In the genomic region with DNA sequence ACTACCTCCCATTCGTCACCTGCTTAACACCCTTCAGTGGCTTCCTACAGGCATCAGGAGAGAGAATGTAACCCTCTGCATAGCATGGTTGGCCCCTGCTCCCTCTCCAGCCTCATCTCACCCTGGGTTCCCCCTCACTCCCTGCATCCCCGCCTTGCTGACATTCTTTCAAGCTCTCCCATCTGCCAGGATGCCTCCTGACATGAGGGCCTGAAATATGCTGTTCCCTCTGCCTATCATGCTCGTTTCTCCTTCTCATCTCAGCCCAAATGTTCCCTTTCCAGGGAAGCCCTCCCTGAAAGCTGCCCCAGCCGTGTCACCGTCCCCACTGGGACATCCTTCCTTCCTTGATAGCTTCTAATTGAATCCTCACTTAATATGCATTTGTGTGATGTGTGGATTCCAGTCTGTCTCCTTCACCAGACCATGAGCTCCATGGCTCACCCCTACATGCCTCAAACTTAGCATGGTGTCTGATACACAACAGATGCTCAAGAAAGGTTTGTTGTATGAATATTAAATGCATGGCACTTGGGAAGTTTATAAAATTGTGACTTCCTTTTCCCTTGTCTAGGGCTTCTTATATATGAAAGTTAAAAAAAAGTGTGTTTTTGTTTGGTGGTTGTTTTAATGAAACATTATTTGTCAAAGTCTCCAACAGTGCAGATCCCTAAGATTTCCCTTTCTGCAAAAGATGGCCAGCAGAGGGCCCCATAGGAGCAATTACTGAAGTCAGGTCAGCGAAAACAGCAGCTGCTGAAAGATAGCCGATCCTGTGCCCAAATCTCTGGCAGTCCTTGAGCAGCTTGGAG, we compare ENCODE assay signal across 8 cellular contexts. TPM values are rescaled to one million over a fixed set of nuclear protein-coding genes. Genes with fewer than 3 reads are reported as not detected.
A peak's percentile ranks its signal among the peaks of the same experiment; 100 is the strongest.
DNase-seq lines count a peak whose midpoint lies in the region; ATAC-seq and TF ChIP-seq lines count a peak whose summit lies in the region.

No MANE protein-coding gene starts in this region.

- ATAC-seq in left colon, result no peak
- no peak for ATAC-seq in GM19467 (IDR thresholded peaks at IDR 0.05; ENCODE audit: unreplicated experiment)

- H3K9ac ChIP-seq in GM23248, result no peak overlapping the region

- DNase-seq in BJ (ENCODE audit: low read depth) (no peak), GM23248 (peak; percentile 79), NCI-H2171 treated with DMSO at 0.1 percent for 48 hours (lab: John Stamatoyannopoulos, UW) (peak; percentile 49), caudate nucleus (lab: John Stamatoyannopoulos, UW) (peak in 55 of 61 donors; percentile 2 to 87 (median 58)), left colon (peak; percentile 48 to 78)
- peak; percentile 46 to 75 (median 56) for DNase-seq in activated CD4-positive, CD25-positive, alpha-beta regulatory T cell (lab: John Stamatoyannopoulos, UW)
- DNase-seq in stimulated activated CD4-positive, alpha-beta T cell treated with anti-CD3 and anti-CD28 coated beads, Interleukin-2, amount 100 ng/mL, for 48 hours, result peak; percentile 69 to 77

- no peaks in the 10 kb centered on the region for H3K9me2 ChIP-seq in GM23248 (ENCODE audit: insufficient read depth)

- H3F3A ChIP-seq in GM23248 (ENCODE audit: insufficient read depth), result no peaks in the 10 kb centered on the region

- no peaks in the 10 kb centered on the region for H3K79me2 ChIP-seq in GM23248 (ENCODE audit: insufficient read depth)

- H3K27me3 ChIP-seq in BJ (ENCODE audit: control insufficient read depth, insufficient read depth, low read length) (peaks cover 2% of the 10 kb centered on the region; the same call in 1 of the 2 replicates), GM23248 (replicated peaks; ENCODE audit: insufficient read depth) (peaks cover 23% of the 10 kb centered on the region)

- H3K9me3 ChIP-seq in GM23248 (ENCODE audit: low read depth), result no peaks in the 10 kb centered on the region

- in situ Hi-C loops in GM23248 (cut with MboI), result loop anchor here (5.0 to 10.0 kb wide), 2 partner anchors 192 to 399 kb away; no protein-coding TSS in a partner anchor

- POLR2A ChIA-PET in BJ (lab: Charles Lee), result no interaction called here

- H3K4me3 ChIP-seq in BJ (ENCODE audit: low read depth, low read length) (no peak overlapping the region), GM23248 (no peak overlapping the region)

- H3K4me1 ChIP-seq in GM23248 (ENCODE audit: insufficient read depth), result no peaks in the 10 kb centered on the region

- no peaks in the 10 kb centered on the region for H4K20me1 ChIP-seq in GM23248 (ENCODE audit: insufficient read depth)

- no peak overlapping the region for H2AFZ ChIP-seq in GM23248

- intact Hi-C loops in left colon (cut with DNase I, micrococcal nuclease), result loop anchor here in 1 of 2 donors (10.0 kb wide), 1 partner anchor 199 kb away; no protein-coding TSS in a partner anchor

- no peak overlapping the region for H3K4me2 ChIP-seq in GM23248 (ENCODE audit: unreplicated experiment)

- no peak overlapping the region for H3K27ac ChIP-seq in GM23248
- no peak overlapping the region for H3K27ac ChIP-seq in caudate nucleus (ENCODE audit: low read depth, low read length)

- peak; percentile 77 for TF ChIP-seq CTCF in BJ (IDR thresholded peaks at IDR 0.05; ENCODE audit: insufficient read depth, low read depth, low read length)

- CTCF ChIA-PET in BJ (lab: Yijun Ruan, JAX), result interaction anchor here (0.5 to 6.4 kb wide), 20 partner anchors 9 to 1339 kb away, joined by 3 to 95 read pairs (median 3); a partner anchor contains a TSS

- H3K36me3 ChIP-seq in BJ (ENCODE audit: control insufficient read depth, insufficient read depth, low read length) (no peaks in the 10 kb centered on the region), GM23248 (ENCODE audit: low read depth) (no peaks in the 10 kb centered on the region)

- WGBS in GM23248 (ENCODE audit: low coverage in 1 of 2, low lambda C conversion rate in 2 of 2, missing lambda C conversion rate in 2 of 2), 2 experiments, result 54 to 56% methylated on average over 7 of the region's 7 CpGs

RNA-seq across cellular contexts. Expression of a gene that starts 7.3 kb away (rescaled TPM):
- polyA plus RNA-seq in BJ (2011; rRNA removed) (not detected in 2 replicates), GM23248 (2016; fragmentation: Nextera tagmentation; extraction: Ambion mirVana) (not detected in 2 replicates)
- polyA minus RNA-seq in BJ (2011; rRNA and poly(A)+ RNA removed), result not detected in 2 replicates
- total RNA-seq in GM23248 (2014; rRNA removed; shearing (Covaris generic)), result not detected in 2 replicates
- not detected for total RNA-seq in left colon
